Comparison of ENCODE assay signal across 1 cellular context in the genomic region with DNA sequence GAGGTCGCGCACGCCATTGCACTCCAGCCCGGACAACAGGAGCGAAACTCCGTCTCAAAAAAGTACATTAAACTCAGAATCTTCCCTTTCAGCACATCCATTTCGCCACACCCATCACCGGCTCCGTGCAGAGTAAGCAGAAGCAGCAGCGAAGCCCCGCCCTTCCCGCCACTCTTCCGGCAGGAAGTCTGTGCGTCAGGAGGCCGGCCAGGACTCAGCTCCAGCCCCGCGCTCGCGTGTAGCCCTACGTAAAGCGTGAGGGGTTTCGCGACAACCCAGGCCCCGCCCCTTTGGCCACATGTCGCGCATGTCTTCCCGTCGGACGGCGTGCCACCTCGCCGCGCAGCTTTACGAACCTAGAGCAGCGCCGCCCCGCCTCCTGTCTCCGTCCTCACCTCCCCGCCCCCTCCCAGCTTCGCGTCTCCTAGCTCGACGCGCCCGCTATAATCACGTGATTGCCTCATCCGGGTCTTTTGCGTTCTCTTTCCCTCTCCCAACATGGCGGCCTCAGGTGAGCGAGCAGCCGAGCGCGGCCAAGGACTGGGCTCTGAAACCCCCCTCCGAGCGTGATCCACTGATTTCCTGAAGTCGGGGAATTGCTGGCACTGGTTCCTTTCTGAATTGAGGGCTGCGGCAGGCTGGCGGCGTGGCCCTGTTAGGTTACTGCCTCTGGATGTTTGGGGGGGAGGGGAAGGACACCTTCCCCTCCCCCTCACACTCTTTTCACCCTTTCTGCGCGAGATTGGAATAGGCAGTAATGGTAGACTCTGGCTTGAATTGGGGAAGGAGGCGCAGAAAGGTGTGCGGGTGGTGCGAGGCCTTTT.
A peak's percentile ranks its signal among the peaks of the same experiment; 100 is the strongest.
TF ChIP-seq lines count a peak whose summit lies in the region.

A gene with protein sequence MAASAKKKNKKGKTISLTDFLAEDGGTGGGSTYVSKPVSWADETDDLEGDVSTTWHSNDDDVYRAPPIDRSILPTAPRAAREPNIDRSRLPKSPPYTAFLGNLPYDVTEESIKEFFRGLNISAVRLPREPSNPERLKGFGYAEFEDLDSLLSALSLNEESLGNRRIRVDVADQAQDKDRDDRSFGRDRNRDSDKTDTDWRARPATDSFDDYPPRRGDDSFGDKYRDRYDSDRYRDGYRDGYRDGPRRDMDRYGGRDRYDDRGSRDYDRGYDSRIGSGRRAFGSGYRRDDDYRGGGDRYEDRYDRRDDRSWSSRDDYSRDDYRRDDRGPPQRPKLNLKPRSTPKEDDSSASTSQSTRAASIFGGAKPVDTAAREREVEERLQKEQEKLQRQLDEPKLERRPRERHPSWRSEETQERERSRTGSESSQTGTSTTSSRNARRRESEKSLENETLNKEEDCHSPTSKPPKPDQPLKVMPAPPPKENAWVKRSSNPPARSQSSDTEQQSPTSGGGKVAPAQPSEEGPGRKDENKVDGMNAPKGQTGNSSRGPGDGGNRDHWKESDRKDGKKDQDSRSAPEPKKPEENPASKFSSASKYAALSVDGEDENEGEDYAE (plus strand): TSS at position 471 of the 824 bp plus-strand sequence. CDS start 28 bp downstream, at position 499.

TF ChIP-seq in HEK293, 187 proteins besides CTCF, POLR2A, EP300 and RAD21 (continued from another document):
- TF ChIP-seq, protein P1, sequence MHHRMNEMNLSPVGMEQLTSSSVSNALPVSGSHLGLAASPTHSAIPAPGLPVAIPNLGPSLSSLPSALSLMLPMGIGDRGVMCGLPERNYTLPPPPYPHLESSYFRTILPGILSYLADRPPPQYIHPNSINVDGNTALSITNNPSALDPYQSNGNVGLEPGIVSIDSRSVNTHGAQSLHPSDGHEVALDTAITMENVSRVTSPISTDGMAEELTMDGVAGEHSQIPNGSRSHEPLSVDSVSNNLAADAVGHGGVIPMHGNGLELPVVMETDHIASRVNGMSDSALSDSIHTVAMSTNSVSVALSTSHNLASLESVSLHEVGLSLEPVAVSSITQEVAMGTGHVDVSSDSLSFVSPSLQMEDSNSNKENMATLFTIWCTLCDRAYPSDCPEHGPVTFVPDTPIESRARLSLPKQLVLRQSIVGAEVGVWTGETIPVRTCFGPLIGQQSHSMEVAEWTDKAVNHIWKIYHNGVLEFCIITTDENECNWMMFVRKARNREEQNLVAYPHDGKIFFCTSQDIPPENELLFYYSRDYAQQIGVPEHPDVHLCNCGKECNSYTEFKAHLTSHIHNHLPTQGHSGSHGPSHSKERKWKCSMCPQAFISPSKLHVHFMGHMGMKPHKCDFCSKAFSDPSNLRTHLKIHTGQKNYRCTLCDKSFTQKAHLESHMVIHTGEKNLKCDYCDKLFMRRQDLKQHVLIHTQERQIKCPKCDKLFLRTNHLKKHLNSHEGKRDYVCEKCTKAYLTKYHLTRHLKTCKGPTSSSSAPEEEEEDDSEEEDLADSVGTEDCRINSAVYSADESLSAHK (tag by site-specific recombination; IDR thresholded peaks at IDR 0.05) = peak; percentile 40; the same call in 1 of the 2 replicates
- TF ChIP-seq, protein P2, sequence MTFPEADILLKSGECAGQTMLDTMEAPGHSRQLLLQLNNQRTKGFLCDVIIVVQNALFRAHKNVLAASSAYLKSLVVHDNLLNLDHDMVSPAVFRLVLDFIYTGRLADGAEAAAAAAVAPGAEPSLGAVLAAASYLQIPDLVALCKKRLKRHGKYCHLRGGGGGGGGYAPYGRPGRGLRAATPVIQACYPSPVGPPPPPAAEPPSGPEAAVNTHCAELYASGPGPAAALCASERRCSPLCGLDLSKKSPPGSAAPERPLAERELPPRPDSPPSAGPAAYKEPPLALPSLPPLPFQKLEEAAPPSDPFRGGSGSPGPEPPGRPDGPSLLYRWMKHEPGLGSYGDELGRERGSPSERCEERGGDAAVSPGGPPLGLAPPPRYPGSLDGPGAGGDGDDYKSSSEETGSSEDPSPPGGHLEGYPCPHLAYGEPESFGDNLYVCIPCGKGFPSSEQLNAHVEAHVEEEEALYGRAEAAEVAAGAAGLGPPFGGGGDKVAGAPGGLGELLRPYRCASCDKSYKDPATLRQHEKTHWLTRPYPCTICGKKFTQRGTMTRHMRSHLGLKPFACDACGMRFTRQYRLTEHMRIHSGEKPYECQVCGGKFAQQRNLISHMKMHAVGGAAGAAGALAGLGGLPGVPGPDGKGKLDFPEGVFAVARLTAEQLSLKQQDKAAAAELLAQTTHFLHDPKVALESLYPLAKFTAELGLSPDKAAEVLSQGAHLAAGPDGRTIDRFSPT (tag by site-specific recombination; IDR thresholded peaks at IDR 0.05) = peak; percentile 77
- TF ChIP-seq ZNF660 (tag by site-specific recombination; IDR thresholded peaks at IDR 0.05) (0 out of 2 replicates have a peak, but pooled peaks have one; percentile 10), ZFP3 (tag by site-specific recombination; IDR thresholded peaks at IDR 0.05; ENCODE audit: low read depth) (no peak), ZNF121 (tag by site-specific recombination; IDR thresholded peaks at IDR 0.05) (no peak; the same call in 1 of the 2 replicates), ZBTB21 (tag by site-specific recombination; IDR thresholded peaks at IDR 0.05) (peak; percentile 39; the same call in 1 of the 2 replicates), ZEB2 (tag by site-specific recombination; IDR thresholded peaks at IDR 0.05) (peak; percentile 95), OVOL3 (tag by site-specific recombination; IDR thresholded peaks at IDR 0.05) (peak; percentile 84; the same call in 1 of the 2 replicates), ZXDB (tag by site-specific recombination; IDR thresholded peaks at IDR 0.05) (peak; percentile 84), YY1 (tag by site-specific recombination; IDR thresholded peaks at IDR 0.05) (peak; percentile 95), ZFP69B (tag by site-specific recombination; IDR thresholded peaks at IDR 0.05) (0 out of 2 replicates have a peak, but pooled peaks have one; percentile 32), ZNF391 (tag by site-specific recombination; IDR thresholded peaks at IDR 0.05; ENCODE audit: borderline replicate concordance, low read depth) (peak; percentile 72; the same call in 1 of the 2 replicates), ZNF324 (tag by site-specific recombination; IDR thresholded peaks at IDR 0.05) (peak; percentile 94), KLF9 (tag by site-specific recombination; IDR thresholded peaks at IDR 0.05; ENCODE audit: low read depth) (peak; percentile 97), YY2 (tag by site-specific recombination; IDR thresholded peaks at IDR 0.05) (peak; percentile 92), ZNF10 (tag by site-specific recombination; IDR thresholded peaks at IDR 0.05) (peak; percentile 76), ZBTB8A (tag by site-specific recombination; IDR thresholded peaks at IDR 0.05) (peak; percentile 35; the same call in 1 of the 2 replicates), ZBTB7A (tag by site-specific recombination; IDR thresholded peaks at IDR 0.05; ENCODE audit: low read depth) (no peak), ZNF610 (tag by site-specific recombination; IDR thresholded peaks at IDR 0.05; ENCODE audit: borderline replicate concordance) (peak; percentile 66; the same call in 1 of the 2 replicates), ZNF777 (tag by site-specific recombination; IDR thresholded peaks at IDR 0.05; ENCODE audit: borderline replicate concordance) (peak; percentile 93), IKZF3 (tag by site-specific recombination; IDR thresholded peaks at IDR 0.05) (0 out of 2 replicates have a peak, but pooled peaks have one; percentile 14), SP7 (tag by site-specific recombination; IDR thresholded peaks at IDR 0.05) (peak; percentile 82), ZNF596 (tag by site-specific recombination; IDR thresholded peaks at IDR 0.05) (peak; percentile 16; the same call in 1 of the 2 replicates), SP2 (tag by site-specific recombination; IDR thresholded peaks at IDR 0.05) (peak; percentile 98), GLIS2 (tag by site-specific recombination; IDR thresholded peaks at IDR 0.05) (0 out of 2 replicates have a peak, but pooled peaks have one; percentile 11), ZNF239 (tag by site-specific recombination; IDR thresholded peaks at IDR 0.05) (peak; percentile 63; the same call in 1 of the 2 replicates), MZF1 (tag by site-specific recombination; IDR thresholded peaks at IDR 0.05; ENCODE audit: borderline replicate concordance) (0 out of 2 replicates have a peak, but pooled peaks have one; percentile 40), ZNF366 (tag by site-specific recombination; conservative IDR thresholded peaks at IDR 0.05) (peak; percentile 84; the same call in 1 of the 2 replicates), SP3 (tag by site-specific recombination; IDR thresholded peaks at IDR 0.05) (peak; percentile 96), ZNF501 (tag by site-specific recombination; IDR thresholded peaks at IDR 0.05) (peak; percentile 95), KLF1 (tag by site-specific recombination; IDR thresholded peaks at IDR 0.05) (peak; percentile 52; the same call in 1 of the 2 replicates), PRDM1 (tag by site-specific recombination; IDR thresholded peaks at IDR 0.05) (peak; percentile 56; the same call in 1 of the 2 replicates), ZBTB17 (tag by site-specific recombination; IDR thresholded peaks at IDR 0.05) (peak; percentile 93), ZNF23 (tag by site-specific recombination; IDR thresholded peaks at IDR 0.05; ENCODE audit: borderline replicate concordance) (no peak), WT1 (tag by site-specific recombination; IDR thresholded peaks at IDR 0.05) (no peak)
- TF ChIP-seq, protein P3, sequence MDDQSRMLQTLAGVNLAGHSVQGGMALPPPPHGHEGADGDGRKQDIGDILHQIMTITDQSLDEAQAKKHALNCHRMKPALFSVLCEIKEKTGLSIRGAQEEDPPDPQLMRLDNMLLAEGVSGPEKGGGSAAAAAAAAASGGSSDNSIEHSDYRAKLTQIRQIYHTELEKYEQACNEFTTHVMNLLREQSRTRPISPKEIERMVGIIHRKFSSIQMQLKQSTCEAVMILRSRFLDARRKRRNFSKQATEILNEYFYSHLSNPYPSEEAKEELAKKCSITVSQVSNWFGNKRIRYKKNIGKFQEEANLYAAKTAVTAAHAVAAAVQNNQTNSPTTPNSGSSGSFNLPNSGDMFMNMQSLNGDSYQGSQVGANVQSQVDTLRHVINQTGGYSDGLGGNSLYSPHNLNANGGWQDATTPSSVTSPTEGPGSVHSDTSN (CRISPR knock-in tag; IDR thresholded peaks at IDR 0.05) = peak; percentile 34; the same call in 1 of the 2 replicates
- TF ChIP-seq, protein P4, sequence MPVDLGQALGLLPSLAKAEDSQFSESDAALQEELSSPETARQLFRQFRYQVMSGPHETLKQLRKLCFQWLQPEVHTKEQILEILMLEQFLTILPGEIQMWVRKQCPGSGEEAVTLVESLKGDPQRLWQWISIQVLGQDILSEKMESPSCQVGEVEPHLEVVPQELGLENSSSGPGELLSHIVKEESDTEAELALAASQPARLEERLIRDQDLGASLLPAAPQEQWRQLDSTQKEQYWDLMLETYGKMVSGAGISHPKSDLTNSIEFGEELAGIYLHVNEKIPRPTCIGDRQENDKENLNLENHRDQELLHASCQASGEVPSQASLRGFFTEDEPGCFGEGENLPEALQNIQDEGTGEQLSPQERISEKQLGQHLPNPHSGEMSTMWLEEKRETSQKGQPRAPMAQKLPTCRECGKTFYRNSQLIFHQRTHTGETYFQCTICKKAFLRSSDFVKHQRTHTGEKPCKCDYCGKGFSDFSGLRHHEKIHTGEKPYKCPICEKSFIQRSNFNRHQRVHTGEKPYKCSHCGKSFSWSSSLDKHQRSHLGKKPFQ (tag by site-specific recombination; IDR thresholded peaks at IDR 0.05) = no peak
- TF ChIP-seq, protein P5, sequence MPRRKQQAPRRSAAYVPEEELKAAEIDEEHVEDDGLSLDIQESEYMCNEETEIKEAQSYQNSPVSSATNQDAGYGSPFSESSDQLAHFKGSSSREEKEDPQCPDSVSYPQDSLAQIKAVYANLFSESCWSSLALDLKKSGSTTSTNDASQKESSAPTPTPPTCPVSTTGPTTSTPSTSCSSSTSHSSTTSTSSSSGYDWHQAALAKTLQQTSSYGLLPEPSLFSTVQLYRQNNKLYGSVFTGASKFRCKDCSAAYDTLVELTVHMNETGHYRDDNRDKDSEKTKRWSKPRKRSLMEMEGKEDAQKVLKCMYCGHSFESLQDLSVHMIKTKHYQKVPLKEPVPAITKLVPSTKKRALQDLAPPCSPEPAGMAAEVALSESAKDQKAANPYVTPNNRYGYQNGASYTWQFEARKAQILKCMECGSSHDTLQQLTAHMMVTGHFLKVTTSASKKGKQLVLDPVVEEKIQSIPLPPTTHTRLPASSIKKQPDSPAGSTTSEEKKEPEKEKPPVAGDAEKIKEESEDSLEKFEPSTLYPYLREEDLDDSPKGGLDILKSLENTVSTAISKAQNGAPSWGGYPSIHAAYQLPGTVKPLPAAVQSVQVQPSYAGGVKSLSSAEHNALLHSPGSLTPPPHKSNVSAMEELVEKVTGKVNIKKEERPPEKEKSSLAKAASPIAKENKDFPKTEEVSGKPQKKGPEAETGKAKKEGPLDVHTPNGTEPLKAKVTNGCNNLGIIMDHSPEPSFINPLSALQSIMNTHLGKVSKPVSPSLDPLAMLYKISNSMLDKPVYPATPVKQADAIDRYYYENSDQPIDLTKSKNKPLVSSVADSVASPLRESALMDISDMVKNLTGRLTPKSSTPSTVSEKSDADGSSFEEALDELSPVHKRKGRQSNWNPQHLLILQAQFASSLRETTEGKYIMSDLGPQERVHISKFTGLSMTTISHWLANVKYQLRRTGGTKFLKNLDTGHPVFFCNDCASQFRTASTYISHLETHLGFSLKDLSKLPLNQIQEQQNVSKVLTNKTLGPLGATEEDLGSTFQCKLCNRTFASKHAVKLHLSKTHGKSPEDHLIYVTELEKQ (tag by site-specific recombination; IDR thresholded peaks at IDR 0.05; ENCODE audit: borderline replicate concordance) = 0 out of 2 replicates have a peak, but pooled peaks have one; percentile 31
- TF ChIP-seq, protein P6, sequence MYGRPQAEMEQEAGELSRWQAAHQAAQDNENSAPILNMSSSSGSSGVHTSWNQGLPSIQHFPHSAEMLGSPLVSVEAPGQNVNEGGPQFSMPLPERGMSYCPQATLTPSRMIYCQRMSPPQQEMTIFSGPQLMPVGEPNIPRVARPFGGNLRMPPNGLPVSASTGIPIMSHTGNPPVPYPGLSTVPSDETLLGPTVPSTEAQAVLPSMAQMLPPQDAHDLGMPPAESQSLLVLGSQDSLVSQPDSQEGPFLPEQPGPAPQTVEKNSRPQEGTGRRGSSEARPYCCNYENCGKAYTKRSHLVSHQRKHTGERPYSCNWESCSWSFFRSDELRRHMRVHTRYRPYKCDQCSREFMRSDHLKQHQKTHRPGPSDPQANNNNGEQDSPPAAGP (tag by site-specific recombination; IDR thresholded peaks at IDR 0.05) = peak; percentile 76; the same call in 1 of the 2 replicates
- TF ChIP-seq, protein P7, sequence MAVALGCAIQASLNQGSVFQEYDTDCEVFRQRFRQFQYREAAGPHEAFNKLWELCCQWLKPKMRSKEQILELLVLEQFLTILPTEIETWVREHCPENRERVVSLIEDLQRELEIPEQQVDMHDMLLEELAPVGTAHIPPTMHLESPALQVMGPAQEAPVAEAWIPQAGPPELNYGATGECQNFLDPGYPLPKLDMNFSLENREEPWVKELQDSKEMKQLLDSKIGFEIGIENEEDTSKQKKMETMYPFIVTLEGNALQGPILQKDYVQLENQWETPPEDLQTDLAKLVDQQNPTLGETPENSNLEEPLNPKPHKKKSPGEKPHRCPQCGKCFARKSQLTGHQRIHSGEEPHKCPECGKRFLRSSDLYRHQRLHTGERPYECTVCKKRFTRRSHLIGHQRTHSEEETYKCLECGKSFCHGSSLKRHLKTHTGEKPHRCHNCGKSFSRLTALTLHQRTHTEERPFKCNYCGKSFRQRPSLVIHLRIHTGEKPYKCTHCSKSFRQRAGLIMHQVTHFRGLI (tag by site-specific recombination; IDR thresholded peaks at IDR 0.05) = 0 out of 2 replicates have a peak, but pooled peaks have one; percentile 20
